In genomic region chr14:24270537-24271133, GRCh38 we compare ENCODE assay signal across 8 cellular contexts. TPM values are rescaled to one million over a fixed set of nuclear protein-coding genes. Genes with fewer than 3 reads are reported as not detected.
DNase-seq lines count a peak whose midpoint lies in the region; ATAC-seq and TF ChIP-seq lines count a peak whose summit lies in the region.

No MANE protein-coding gene starts in this region.

- peak overlapping the region; percentile 29 for H4K8ac ChIP-seq in mesendoderm (ENCODE audit: low read depth, low read length)

- WGBS in mesendoderm (ENCODE audit: extremely low coverage, insufficient coverage, low lambda C conversion rate): no CpG with 5 or more reads among the region's 13 CpGs

- peaks cover 15% of the 10 kb centered on the region for H3K4me1 Mint-ChIP-seq in brain

- peak overlapping the region; percentile 75 to 97 (median 95) for H3K27ac Mint-ChIP-seq in brain

- peaks cover 0 to 5% (median 0%) of the 10 kb centered on the region in 5 experiments for H3K9me3 Mint-ChIP-seq in brain

- H3K56ac ChIP-seq in mesendoderm (ENCODE audit: low read length): peak overlapping the region; percentile 99

- H3K4me2 ChIP-seq in mesendoderm (ENCODE audit: low read length): peak overlapping the region; percentile 17

- POLR2A ChIA-PET in BJ (lab: Charles Lee) (no interaction called here), GM10248 (lab: Yijun Ruan, JAX) (interaction anchor here (0.7 to 2.0 kb wide), 7 partner anchors 9 to 159 kb away, joined by 3 to 13 read pairs (median 6); partner anchors contain the start of genes CBLN3, KHNYN and TINF2)

- peak overlapping the region; percentile 97 for H3K9ac ChIP-seq in mesendoderm (ENCODE audit: low read length)

- H3K4ac ChIP-seq in mesendoderm (ENCODE audit: low read depth, low read length): no peak overlapping the region

- no peak overlapping the region for H2BK15ac ChIP-seq in mesendoderm (replicated peaks; ENCODE audit: low read depth)

- H3K4me1 ChIP-seq in mesendoderm (ENCODE audit: control insufficient read depth, low read depth, low read length): no peaks in the 10 kb centered on the region

- no peak overlapping the region for H2AK5ac ChIP-seq in mesendoderm (ENCODE audit: low read length)

- ATAC-seq in HG02798 (IDR thresholded peaks at IDR 0.05; ENCODE audit: poor library complexity, unreplicated experiment): no peak

- H3K27ac ChIP-seq in mesendoderm (ENCODE audit: low read depth, low read length): no peak overlapping the region

- H3K18ac ChIP-seq in mesendoderm (ENCODE audit: low read length): no peak overlapping the region

- H4K5ac ChIP-seq in mesendoderm (ENCODE audit: low read length): no peak overlapping the region

- H3K27me3 ChIP-seq in BJ (ENCODE audit: control insufficient read depth, insufficient read depth, low read length) (no peaks in the 10 kb centered on the region), mesendoderm (ENCODE audit: insufficient read depth, low read length, poor library complexity) (no peaks in the 10 kb centered on the region)

- peaks cover 18% of the 10 kb centered on the region for H3K36me3 ChIP-seq in BJ (ENCODE audit: control insufficient read depth, insufficient read depth, low read length)
- no peaks in the 10 kb centered on the region for H3K36me3 ChIP-seq in mesendoderm (ENCODE audit: control insufficient read depth, insufficient read depth, low read length)

- no peaks in the 10 kb centered on the region for H3K79me2 ChIP-seq in mesendoderm (ENCODE audit: control insufficient read depth, insufficient read depth, low read length)

- peak overlapping the region; percentile 91 for H3K4me3 ChIP-seq in BJ (ENCODE audit: low read depth, low read length)
- peak overlapping the region; percentile 23 for H3K4me3 ChIP-seq in mesendoderm (ENCODE audit: low read length)

- H3K23ac ChIP-seq in mesendoderm (ENCODE audit: low read length): no peak overlapping the region

- DNase-seq in BJ (ENCODE audit: low read depth) (no peak), HS-5 (ENCODE audit: low read depth) (peak; percentile 3), mesendoderm (no peak), GM10248 (ENCODE audit: extremely low spot score) (no peak), inferior parietal cortex (ENCODE audit: extremely low spot score) (no peak), medulla oblongata (ENCODE audit: extremely low spot score) (no peak)

- H2BK120ac ChIP-seq in mesendoderm (ENCODE audit: low read depth, low read length): no peak overlapping the region

- H3K4me3 Mint-ChIP-seq in brain: peak overlapping the region; percentile 88 to 92 (median 91)

- H2BK5ac ChIP-seq in mesendoderm (ENCODE audit: low read length): no peak overlapping the region

- no peak for TF ChIP-seq CTCF in BJ (IDR thresholded peaks at IDR 0.05; ENCODE audit: insufficient read depth, low read depth, low read length)
- TF ChIP-seq CTCF in brain (conservative IDR thresholded peaks at IDR 0.05): no peak
- no peak for TF ChIP-seq CTCF in GM10248 (IDR thresholded peaks at IDR 0.05; ENCODE audit: control extremely low read depth, extremely low read depth, low read depth, missing control alignments)

- H3K79me1 ChIP-seq in mesendoderm (ENCODE audit: low read length): no peaks in the 10 kb centered on the region

- peaks cover 12% of the 10 kb centered on the region for H3K36me3 Mint-ChIP-seq in brain

- CTCF ChIA-PET in BJ (lab: Yijun Ruan, JAX): interaction anchor here (0.8 to 4.1 kb wide), 13 partner anchors 9 to 38 kb away, joined by 3 to 29 read pairs (median 9); partner anchors contain the start of genes CIDEB, GMPR2, NEDD8 and TGM1
- CTCF ChIA-PET in GM10248 (lab: Yijun Ruan, JAX): interaction anchor here (0.8 to 9.2 kb wide), 24 partner anchors 8 to 161 kb away, joined by 3 to 68 read pairs (median 8); partner anchors contain the start of genes CHMP4A, CIDEB, DCAF11 and DHRS1

- H3K27me3 Mint-ChIP-seq in brain: peaks cover 3% of the 10 kb centered on the region

RNA-seq across cellular contexts. Expression of gene RABGGTA, which starts 0.8 kb away (rescaled TPM):
- polyA plus RNA-seq in BJ (2011; rRNA removed): 23.2 and 52.5 TPM in 2 replicates
- polyA minus RNA-seq in BJ (2011; rRNA and poly(A)+ RNA removed): 44.9 and 52.6 TPM in 2 replicates
- polyA plus RNA-seq in brain (ENCODE audit: insufficient read depth, low read depth, low replicate concordance): 43.0 TPM
- polyA plus RNA-seq in mesendoderm (2013, experiment 1 of 2): 16.3 TPM
- polyA plus RNA-seq in mesendoderm (2013, experiment 2 of 2): 17.0 TPM

RNA-seq across cellular contexts. Expression of gene TGM1, which starts 7.7 kb away (rescaled TPM):
- polyA plus RNA-seq in BJ (2011; rRNA removed) (0.97 and 2.9 TPM in 2 replicates), brain (ENCODE audit: insufficient read depth, low read depth, low replicate concordance) (1.8 TPM)
- polyA minus RNA-seq in BJ (2011; rRNA and poly(A)+ RNA removed): 1.1 and 2.1 TPM in 2 replicates
- 0.73 TPM for polyA plus RNA-seq in mesendoderm (2013, experiment 1 of 2)
- 0.81 TPM for polyA plus RNA-seq in mesendoderm (2013, experiment 2 of 2)

RNA-seq across cellular contexts. Expression of gene TINF2, which starts 28.2 kb away (rescaled TPM):
- 37.2 and 41.7 TPM in 2 replicates for polyA plus RNA-seq in BJ (2011; rRNA removed)
- polyA minus RNA-seq in BJ (2011; rRNA and poly(A)+ RNA removed): 24.7 and 33.7 TPM in 2 replicates
- polyA plus RNA-seq in brain (ENCODE audit: insufficient read depth, low read depth, low replicate concordance): 105 TPM
- 34.7 TPM for polyA plus RNA-seq in mesendoderm (2013, experiment 1 of 2)
- 36.3 TPM for polyA plus RNA-seq in mesendoderm (2013, experiment 2 of 2)

RNA-seq across cellular contexts. Expression of gene DHRS1, which starts 28.9 kb away (rescaled TPM):
- polyA plus RNA-seq in BJ (2011; rRNA removed) (40.5 and 57.1 TPM in 2 replicates), brain (ENCODE audit: insufficient read depth, low read depth, low replicate concordance) (16.2 TPM)
- 26.2 and 38.9 TPM in 2 replicates for polyA minus RNA-seq in BJ (2011; rRNA and poly(A)+ RNA removed)
- polyA plus RNA-seq in mesendoderm (2013, experiment 1 of 2): 5.7 TPM
- polyA plus RNA-seq in mesendoderm (2013, experiment 2 of 2): 6.4 TPM

RNA-seq across cellular contexts. Expression of gene NOP9, which starts 29.0 kb away (rescaled TPM):
- 13.9 and 16.3 TPM in 2 replicates for polyA plus RNA-seq in BJ (2011; rRNA removed)
- polyA minus RNA-seq in BJ (2011; rRNA and poly(A)+ RNA removed): 19.8 and 35.0 TPM in 2 replicates
- 35.4 TPM for polyA plus RNA-seq in brain (ENCODE audit: insufficient read depth, low read depth, low replicate concordance)
- 14.9 TPM for polyA plus RNA-seq in mesendoderm (2013, experiment 1 of 2)
- polyA plus RNA-seq in mesendoderm (2013, experiment 2 of 2): 14.8 TPM
